In the genomic region with DNA sequence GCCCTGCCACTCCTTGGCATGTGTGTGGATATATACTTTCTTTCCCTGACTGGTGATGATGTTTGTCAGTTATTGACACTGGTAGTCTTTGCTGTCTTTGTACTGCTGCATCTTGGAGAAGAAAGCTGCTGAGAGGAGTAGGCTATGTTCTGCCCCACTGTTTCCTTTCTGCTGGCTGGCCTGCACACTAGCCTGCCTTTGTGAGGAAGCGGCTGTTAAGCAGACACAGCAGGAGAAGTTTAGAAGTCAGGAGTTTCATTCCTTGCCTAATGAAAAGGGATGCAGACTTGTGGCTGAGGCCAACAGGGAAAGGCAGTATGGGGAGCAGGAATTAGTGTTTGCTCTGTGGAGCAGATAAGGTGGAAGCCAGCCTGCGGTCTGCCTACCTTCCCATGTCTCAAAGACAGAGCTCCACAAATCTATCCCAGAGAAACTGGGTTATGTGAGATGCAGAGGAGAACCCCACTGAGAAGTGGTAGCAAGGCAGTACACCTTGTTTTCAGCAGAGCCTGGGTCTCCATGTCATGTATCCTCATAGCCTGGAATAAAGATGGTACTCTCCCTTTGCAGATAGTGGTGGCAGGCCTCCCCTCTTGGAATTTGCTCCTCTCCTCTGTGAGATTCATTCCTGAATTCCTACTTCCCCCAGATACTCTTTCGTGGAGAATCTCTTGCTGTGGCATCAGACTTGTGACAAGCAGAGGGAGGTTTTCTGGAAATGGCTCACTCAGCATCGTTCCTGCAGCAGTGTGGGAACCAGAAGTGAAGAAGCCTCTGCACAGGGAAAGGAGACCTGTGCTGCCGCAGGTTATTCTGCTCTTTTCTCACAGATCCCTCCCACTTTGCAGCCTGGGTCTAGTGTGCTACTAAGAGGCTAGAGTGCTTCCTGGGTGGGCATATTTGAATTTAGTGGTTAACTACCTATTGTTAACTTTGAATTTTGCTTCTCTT, we compare ENCODE assay signal across 12 cellular contexts.
DNase-seq lines count a peak whose midpoint lies in the region; ATAC-seq and TF ChIP-seq lines count a peak whose summit lies in the region.
"Had no signal": no experiment of that assay in that cellular context is flagged by ENCODE, and none has a peak within 500 bp of the region (broad histone marks: within the 10 kb centered on the region; RNA-seq: fewer than 3 reads in every experiment).

No MANE protein-coding gene starts in this region.

- peaks cover 5% of the 10 kb centered on the region; the same call in 1 of the 2 replicates for H3K36me3 Mint-ChIP-seq in WTC11
- peaks cover 25% of the 10 kb centered on the region for H3K36me3 Mint-ChIP-seq in activated T-cell treated with anti-CD3 and anti-CD28 coated beads, Interleukin-2, amount 50 U/mL, for 4 hours (ENCODE audit: insufficient read depth)

- no peak overlapping the region for H3K4me2 ChIP-seq in GM23248 (ENCODE audit: unreplicated experiment)

- TF ChIP-seq CTCF in GM06990 (IDR thresholded peaks at IDR 0.05; ENCODE audit: insufficient read depth, low read length, poor library complexity, severe bottlenecking) (no peak), WTC11 (IDR thresholded peaks at IDR 0.05) (no peak), left lung (IDR thresholded peaks at IDR 0.05) (no peak), GM13977 (IDR thresholded peaks at IDR 0.05; ENCODE audit: extremely low read depth, insufficient read depth, missing control alignments) (no peak), WERI-Rb-1 (IDR thresholded peaks at IDR 0.05; ENCODE audit: low read depth, low read length) (no peak)

- no peaks in the 10 kb centered on the region for H3K9me3 ChIP-seq in left lung
- H3K9me3 ChIP-seq in GM23248 (ENCODE audit: low read depth): no peaks in the 10 kb centered on the region
- H3K9me3 ChIP-seq in WERI-Rb-1 (ENCODE audit: severe bottlenecking): no peaks in the 10 kb centered on the region

- peaks cover 62% of the 10 kb centered on the region for H3K4me1 Mint-ChIP-seq in WTC11
- peaks cover 20% of the 10 kb centered on the region for H3K4me1 Mint-ChIP-seq in activated T-cell treated with anti-CD3 and anti-CD28 coated beads, Interleukin-2, amount 50 U/mL, for 4 hours (ENCODE audit: low read depth)

- DNase-seq in GM06990 (ENCODE audit: extremely low read depth, insufficient read length): no peak
- no peak for DNase-seq in WTC11 (ENCODE audit: low spot score)
- no peak for DNase-seq in left lung
- DNase-seq in GM23248: no peak
- no peak for DNase-seq in activated T-cell treated with anti-CD3 and anti-CD28 coated beads, Interleukin-2, amount 50 U/mL, for 4 hours
- no peak for DNase-seq in GM13977 (ENCODE audit: low spot score)
- DNase-seq in WERI-Rb-1: no peak
- DNase-seq: activated CD4-positive, alpha-beta T cell treated with anti-CD3 and anti-CD28 coated beads for 4 hours; CD4-positive, CD25-positive, alpha-beta regulatory T cell; foreskin fibroblast; stimulated activated CD4-positive, alpha-beta T cell treated with anti-CD3 and anti-CD28 coated beads, Interleukin-4, amount 100 ng/mL, for 1 hour had no signal

- H2AFZ ChIP-seq in GM23248: no peak overlapping the region

- no peak overlapping the region for H3K27ac ChIP-seq in left lung
- H3K27ac ChIP-seq in GM23248: no peak overlapping the region
- H3K27ac ChIP-seq in WERI-Rb-1: no peak overlapping the region

- H3K27me3 Mint-ChIP-seq in WTC11 (ENCODE audit: low read depth): no peaks in the 10 kb centered on the region
- no peaks in the 10 kb centered on the region for H3K27me3 Mint-ChIP-seq in activated T-cell treated with anti-CD3 and anti-CD28 coated beads, Interleukin-2, amount 50 U/mL, for 4 hours (ENCODE audit: low read depth)
- H3K27me3 Mint-ChIP-seq: CD4-positive, CD25-positive, alpha-beta regulatory T cell had no signal

- H4K20me1 ChIP-seq in GM23248 (ENCODE audit: insufficient read depth): peaks cover 7% of the 10 kb centered on the region; the same call in 1 of the 2 replicates

- no peaks in the 10 kb centered on the region for H3K9me2 ChIP-seq in GM23248 (ENCODE audit: insufficient read depth)

- 58 to 66% methylated on average over 5 of the region's 5 CpGs for WGBS in GM23248 (ENCODE audit: low coverage in 1 of 2, low lambda C conversion rate in 2 of 2, missing lambda C conversion rate in 2 of 2), 2 experiments

- peak overlapping the region; percentile 40 for H3K4me3 Mint-ChIP-seq in WTC11
- no peak overlapping the region for H3K4me3 Mint-ChIP-seq in activated T-cell treated with anti-CD3 and anti-CD28 coated beads, Interleukin-2, amount 50 U/mL, for 4 hours
- H3K4me3 Mint-ChIP-seq: CD4-positive, CD25-positive, alpha-beta regulatory T cell had no signal

- H3K9ac ChIP-seq in GM23248: no peak overlapping the region

- peaks cover 88% of the 10 kb centered on the region for H3K79me2 ChIP-seq in GM23248 (ENCODE audit: insufficient read depth)

- CTCF ChIA-PET in WTC11 (lab: Charles Lee): interaction anchor here (1.6 kb wide), 1 partner anchor 108 kb away, joined by 7 read pairs; no protein-coding TSS in a partner anchor

- H3K27me3 ChIP-seq in GM06990 (replicated peaks; ENCODE audit: control insufficient read depth, insufficient read depth, low read length) (no peaks in the 10 kb centered on the region), left lung (no peaks in the 10 kb centered on the region), GM23248 (replicated peaks; ENCODE audit: insufficient read depth) (no peaks in the 10 kb centered on the region), WERI-Rb-1 (ENCODE audit: insufficient read depth, low read depth, severe bottlenecking) (no peaks in the 10 kb centered on the region)

- H3K36me3 ChIP-seq in GM06990 (ENCODE audit: control insufficient read depth, insufficient read depth, low read length) (no peaks in the 10 kb centered on the region), left lung (peaks cover 0 to 9% of the 10 kb centered on the region in 2 donors), GM23248 (ENCODE audit: low read depth) (0 out of 2 replicates have a peak, but pooled peaks cover 7% of the 10 kb centered on the region), WERI-Rb-1 (no peaks in the 10 kb centered on the region)

- H3K9me3 Mint-ChIP-seq in WTC11: no peaks in the 10 kb centered on the region
- H3K9me3 Mint-ChIP-seq in activated T-cell treated with anti-CD3 and anti-CD28 coated beads, Interleukin-2, amount 50 U/mL, for 4 hours: no peaks in the 10 kb centered on the region
- H3K9me3 Mint-ChIP-seq: CD4-positive, CD25-positive, alpha-beta regulatory T cell had no signal

- in situ Hi-C loops in GM23248 (cut with MboI) (no loop called here), GM13977 (cut with MboI; ENCODE audit: low pct_unique_long_range_greater_than_20kb, low sequenced_read_pairs, unreplicated experiment) (no loop called here)

- peak; percentile 45 for ATAC-seq in HG02642 (IDR thresholded peaks at IDR 0.05; ENCODE audit: poor library complexity, unreplicated experiment)
- ATAC-seq in WTC11: peak; percentile 76
- peak; percentile 9 for ATAC-seq in left lung
- ATAC-seq in activated T-cell treated with anti-CD3 and anti-CD28 coated beads, Interleukin-2, amount 50 U/mL, for 4 hours: no peak

- intact Hi-C loops in left lung (cut with DNase I): no loop called here

- H3K27ac Mint-ChIP-seq in WTC11: peak overlapping the region; percentile 43

- peaks cover 50% of the 10 kb centered on the region for H3F3A ChIP-seq in GM23248 (ENCODE audit: insufficient read depth)

- H3K4me1 ChIP-seq in left lung (peaks cover 6 to 31% of the 10 kb centered on the region in 2 donors), GM23248 (ENCODE audit: insufficient read depth) (peaks cover 53% of the 10 kb centered on the region)

- H3K4me3 ChIP-seq in GM06990 (replicated peaks; ENCODE audit: low read depth, low read length) (0 out of 2 replicates have a peak overlapping the region, but pooled peaks have one; percentile 8), left lung (no peak overlapping the region), GM23248 (no peak overlapping the region), WERI-Rb-1 (ENCODE audit: low read depth, low read length) (no peak overlapping the region)

- POLR2A ChIA-PET in WTC11 (lab: Charles Lee): no interaction called here

TF ChIP-seq in WTC11, 78 proteins besides CTCF, POLR2A, EP300 and RAD21:
- TF ChIP-seq, protein P1, sequence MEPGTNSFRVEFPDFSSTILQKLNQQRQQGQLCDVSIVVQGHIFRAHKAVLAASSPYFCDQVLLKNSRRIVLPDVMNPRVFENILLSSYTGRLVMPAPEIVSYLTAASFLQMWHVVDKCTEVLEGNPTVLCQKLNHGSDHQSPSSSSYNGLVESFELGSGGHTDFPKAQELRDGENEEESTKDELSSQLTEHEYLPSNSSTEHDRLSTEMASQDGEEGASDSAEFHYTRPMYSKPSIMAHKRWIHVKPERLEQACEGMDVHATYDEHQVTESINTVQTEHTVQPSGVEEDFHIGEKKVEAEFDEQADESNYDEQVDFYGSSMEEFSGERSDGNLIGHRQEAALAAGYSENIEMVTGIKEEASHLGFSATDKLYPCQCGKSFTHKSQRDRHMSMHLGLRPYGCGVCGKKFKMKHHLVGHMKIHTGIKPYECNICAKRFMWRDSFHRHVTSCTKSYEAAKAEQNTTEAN (CRISPR knock-in tag; IDR thresholded peaks at IDR 0.05): no peak
- TF ChIP-seq ETV6 (CRISPR knock-in tag; IDR thresholded peaks at IDR 0.05): peak; percentile 34; the same call in 1 of the 2 replicates

Comparison
In these comparisons a context has a peak if more than half of its experiments do, and no peak if none do; other contexts are left out.
1. ATAC-seq: peak in HG02642 (single experiment), WTC11 (single experiment) and left lung (single experiment); none in activated T-cell treated with anti-CD3 and anti-CD28 coated beads, Interleukin-2, amount 50 U/mL, for 4 hours (0 of 2).